Comparison of ENCODE assay signal across 1 cellular context in genomic region chr19:5718579-5719273, GRCh38.
TF ChIP-seq lines count a peak whose summit lies in the region.

No MANE protein-coding gene starts in this region.

TF ChIP-seq in K562, 482 proteins besides CTCF, POLR2A, EP300 and RAD21 (continued from another document and continues in another):
- 0 out of 2 replicates have a peak, but pooled peaks have one; percentile 29 for TF ChIP-seq HMGXB4 (CRISPR knock-in tag; IDR thresholded peaks at IDR 0.05)
- TF ChIP-seq HMGN3 (IDR thresholded peaks at IDR 0.05; ENCODE audit: borderline replicate concordance, extremely low read depth, insufficient read length, low read depth, low read length) = no peak
- TF ChIP-seq ZNF232 (CRISPR knock-in tag; IDR thresholded peaks at IDR 0.05) = no peak
- 0 out of 2 replicates have a peak, but pooled peaks have one; percentile 13 for TF ChIP-seq ZHX1 (conservative IDR thresholded peaks at IDR 0.05; ENCODE audit: low read length)
- TF ChIP-seq PTBP1 (IDR thresholded peaks at IDR 0.05; ENCODE audit: low read depth, low read length) = no peak
- TF ChIP-seq XRCC3 (IDR thresholded peaks at IDR 0.05) = no peak
- TF ChIP-seq BDP1 (IDR thresholded peaks at IDR 0.05; ENCODE audit: insufficient read depth, insufficient read length) = no peak
- no peak for TF ChIP-seq CBFB (CRISPR knock-in tag; IDR thresholded peaks at IDR 0.05)
- TF ChIP-seq HOMEZ (CRISPR knock-in tag; IDR thresholded peaks at IDR 0.05) = no peak
- peak; percentile 76 for TF ChIP-seq CTBP1 (IDR thresholded peaks at IDR 0.05; ENCODE audit: borderline replicate concordance)
- no peak for TF ChIP-seq HDAC6 (IDR thresholded peaks at IDR 0.05; ENCODE audit: low read depth, low read length)
- peak; percentile 74; the same call in 1 of the 2 replicates for TF ChIP-seq NR2C1 (IDR thresholded peaks at IDR 0.05)
- peak; percentile 74 for TF ChIP-seq NR2C1 (tag; IDR thresholded peaks at IDR 0.05)
- TF ChIP-seq LEF1 (IDR thresholded peaks at IDR 0.05) = peak; percentile 82; the same call in 1 of the 2 replicates
- no peak for TF ChIP-seq ZNF253 (CRISPR knock-in tag; conservative IDR thresholded peaks at IDR 0.05)
- peak; percentile 70; the same call in 1 of the 2 replicates for TF ChIP-seq BACH1 (tag; IDR thresholded peaks at IDR 0.05)
- no peak for TF ChIP-seq STAT5B (CRISPR knock-in tag; IDR thresholded peaks at IDR 0.05)
- peak; percentile 26; the same call in 1 of the 2 replicates for TF ChIP-seq TAF7 (tag; IDR thresholded peaks at IDR 0.05)
- no peak; the same call in 1 of the 2 replicates for TF ChIP-seq POLR2G (IDR thresholded peaks at IDR 0.05; ENCODE audit: low read depth, low read length)
- TF ChIP-seq PHB (CRISPR knock-in tag; IDR thresholded peaks at IDR 0.05) = peak; percentile 61; the same call in 1 of the 2 replicates
- no peak for TF ChIP-seq ZNF3 (CRISPR knock-in tag; IDR thresholded peaks at IDR 0.05)
- no peak for TF ChIP-seq CC2D1A (IDR thresholded peaks at IDR 0.05)
- TF ChIP-seq CXXC5 (CRISPR knock-in tag; IDR thresholded peaks at IDR 0.05) = peak; percentile 66
- peak; percentile 40; the same call in 1 of the 2 replicates for TF ChIP-seq NCOA1 (IDR thresholded peaks at IDR 0.05; ENCODE audit: low read depth)
- TF ChIP-seq HDAC3 (IDR thresholded peaks at IDR 0.05; ENCODE audit: borderline replicate concordance, partially characterized antibody) = peak; percentile 84
- TF ChIP-seq NCOR1 (IDR thresholded peaks at IDR 0.05) = peak; percentile 47
- no peak for TF ChIP-seq ZNF407 (IDR thresholded peaks at IDR 0.05; ENCODE audit: low read depth)
- no peak for TF ChIP-seq TCF7L2 (IDR thresholded peaks at IDR 0.05; ENCODE audit: low read depth, low read length)
- no peak for TF ChIP-seq FUS (optimal IDR thresholded peaks at IDR 0.05; ENCODE audit: low read depth, low read length)
- no peak for TF ChIP-seq PTTG1 (tag; IDR thresholded peaks at IDR 0.05; ENCODE audit: low read depth)
- TF ChIP-seq SMAD3 (CRISPR knock-in tag; conservative IDR thresholded peaks at IDR 0.05) = peak; percentile 63; the same call in 1 of the 2 replicates
- 0 out of 2 replicates have a peak, but pooled peaks have one; percentile 74 for TF ChIP-seq NFATC3 (IDR thresholded peaks at IDR 0.05)
- no peak for TF ChIP-seq PTRF (tag; IDR thresholded peaks at IDR 0.05)
- TF ChIP-seq HIVEP1 (CRISPR knock-in tag; IDR thresholded peaks at IDR 0.05) = no peak
- TF ChIP-seq ZNF668 (CRISPR knock-in tag; IDR thresholded peaks at IDR 0.05) = no peak
- TF ChIP-seq PRPF4 (IDR thresholded peaks at IDR 0.05; ENCODE audit: insufficient read depth, low read depth, low read length, poor library complexity, severe bottlenecking) = no peak
- no peak for TF ChIP-seq NR1H2 (CRISPR knock-in tag; IDR thresholded peaks at IDR 0.05)
- TF ChIP-seq ZNF239 (CRISPR knock-in tag; IDR thresholded peaks at IDR 0.05) = no peak
- no peak for TF ChIP-seq SIN3B (IDR thresholded peaks at IDR 0.05; ENCODE audit: low read depth)
- no peak for TF ChIP-seq ZBTB11 (CRISPR knock-in tag; IDR thresholded peaks at IDR 0.05)
- no peak for TF ChIP-seq ELF4 (CRISPR knock-in tag; IDR thresholded peaks at IDR 0.05)
